ENCODE assay signal across 10 cellular contexts in the genomic region with DNA sequence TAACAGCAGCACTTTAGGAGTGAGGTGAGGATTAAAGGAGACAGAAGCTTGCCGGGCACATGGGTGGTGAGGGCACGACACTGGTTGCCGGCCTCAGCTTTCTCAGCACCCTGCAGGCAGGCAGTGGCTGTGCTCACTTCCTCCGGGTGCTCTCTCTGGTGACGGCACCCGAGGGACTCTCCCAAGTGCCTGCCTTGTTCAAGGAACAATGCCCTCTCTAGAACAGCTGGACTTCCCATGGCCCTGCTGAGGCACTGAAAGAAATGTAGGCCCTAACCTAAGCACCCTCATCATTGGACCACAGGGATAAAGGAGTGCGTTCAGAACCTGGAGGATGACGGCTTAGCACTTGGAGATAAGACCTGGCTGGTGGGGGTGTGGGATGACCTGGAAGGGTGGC.
DNase-seq lines count a peak whose midpoint lies in the region; ATAC-seq, FAIRE-seq and TF ChIP-seq lines count a peak whose summit lies in the region.
"Had no signal": no experiment of that assay in that cellular context is flagged by ENCODE, and none has a peak within 500 bp of the region (broad histone marks: within the 10 kb centered on the region; RNA-seq: fewer than 3 reads in every experiment).

No MANE protein-coding gene starts in this region.

- no peak overlapping the region for H3K4me3 Mint-ChIP-seq in GM23338
- H3K4me3 Mint-ChIP-seq in activated T-helper 17 cell treated with anti-CD3 and anti-CD28 coated beads, Interleukin-2, amount 50 U/mL, for 72 hours: peak overlapping the region; percentile 18
- H3K4me3 Mint-ChIP-seq in stimulated activated naive CD8-positive, alpha-beta T cell treated with anti-CD3 and anti-CD28 coated beads, Interleukin-15, amount 100 ng/mL, for 72 hours: peak overlapping the region in 1 of 2 donors; percentile 62

- TF ChIP-seq CTCF in GM23338 (conservative IDR thresholded peaks at IDR 0.05; ENCODE audit: low read depth in 2 of 2) (no peak), keratinocyte (optimal IDR thresholded peaks at IDR 0.05 in 1 of 3, IDR thresholded peaks at IDR 0.05 in 1 of 3, conservative IDR thresholded peaks at IDR 0.05 in 1 of 3; ENCODE audit: extremely low read depth in 1 of 3, insufficient read depth in 2 of 3, low read length in 3 of 3) (no peak)

- dilution Hi-C loops in keratinocyte (cut with MboI; ENCODE audit: extremely low pct_ligation_motif_present, low sequenced_read_pairs): no loop called here

- ATAC-seq in GM23338 (no peak), GM21529 (IDR thresholded peaks at IDR 0.05; ENCODE audit: unreplicated experiment) (no peak)
- ATAC-seq in activated T-helper 17 cell treated with anti-CD3 and anti-CD28 coated beads, Interleukin-2, amount 50 U/mL, for 72 hours (replicated peaks): peak; percentile 51
- ATAC-seq in stimulated activated naive CD8-positive, alpha-beta T cell treated with anti-CD3 and anti-CD28 coated beads, Interleukin-15, amount 100 ng/mL, for 72 hours: peak; percentile 64

- H3F3A ChIP-seq in GM23338 (replicated peaks; ENCODE audit: low read depth): no peaks in the 10 kb centered on the region

- peak overlapping the region; percentile 66 for H3K9ac ChIP-seq in keratinocyte (ENCODE audit: control insufficient read depth, extremely low read depth, insufficient read depth, low read length)

- no peaks in the 10 kb centered on the region for H3K9me2 ChIP-seq in GM23338 (ENCODE audit: insufficient read depth)

- H3K4me1 Mint-ChIP-seq in GM23338: peaks cover 14% of the 10 kb centered on the region
- H3K4me1 Mint-ChIP-seq in activated T-helper 17 cell treated with anti-CD3 and anti-CD28 coated beads, Interleukin-2, amount 50 U/mL, for 72 hours: peaks cover 9% of the 10 kb centered on the region
- peaks cover 48% of the 10 kb centered on the region for H3K4me1 Mint-ChIP-seq in stimulated activated naive CD8-positive, alpha-beta T cell treated with anti-CD3 and anti-CD28 coated beads, Interleukin-15, amount 100 ng/mL, for 72 hours

- DNase-seq in GM23338 (ENCODE audit: low spot score) (no peak), keratinocyte (ENCODE audit: low read depth, low spot score) (no peak), NCI-H1930 (lab: John Stamatoyannopoulos, UW) (no peak), COLO668 (lab: John Stamatoyannopoulos, UW; ENCODE audit: unreplicated experiment) (no peak)
- no peak for DNase-seq in stimulated activated naive CD8-positive, alpha-beta T cell treated with anti-CD3 and anti-CD28 coated beads, Interleukin-15, amount 100 ng/mL, for 72 hours
- no peak for DNase-seq in stimulated activated CD4-positive, alpha-beta T cell treated with anti-CD3 and anti-CD28 coated beads, Interleukin-4, amount 100 ng/mL, for 24 hours
- DNase-seq: central memory CD4-positive, alpha-beta T cell; NCI-H2029 had no signal

- no peaks in the 10 kb centered on the region for H3K79me2 ChIP-seq in GM23338 (replicated peaks; ENCODE audit: insufficient read depth)
- no peaks in the 10 kb centered on the region for H3K79me2 ChIP-seq in keratinocyte (ENCODE audit: control insufficient read depth, insufficient read depth, low read length)

- no peak overlapping the region for H3K4me3 ChIP-seq in GM23338
- H3K4me3 ChIP-seq in keratinocyte (ENCODE audit: control insufficient read depth in 2 of 3, extremely low read depth in 1 of 3, insufficient read depth in 2 of 3, low read depth in 1 of 3, low read length in 3 of 3): no peak overlapping the region

- peaks cover 17% of the 10 kb centered on the region; the same call in 2 of the 3 replicates for H3K36me3 Mint-ChIP-seq in GM23338 (ENCODE audit: low read depth)
- peaks cover 32% of the 10 kb centered on the region for H3K36me3 Mint-ChIP-seq in activated T-helper 17 cell treated with anti-CD3 and anti-CD28 coated beads, Interleukin-2, amount 50 U/mL, for 72 hours (ENCODE audit: low read depth)

- H3K9me3 Mint-ChIP-seq in GM23338: no peaks in the 10 kb centered on the region
- no peaks in the 10 kb centered on the region for H3K9me3 Mint-ChIP-seq in activated T-helper 17 cell treated with anti-CD3 and anti-CD28 coated beads, Interleukin-2, amount 50 U/mL, for 72 hours
- no peaks in the 10 kb centered on the region for H3K9me3 Mint-ChIP-seq in stimulated activated naive CD8-positive, alpha-beta T cell treated with anti-CD3 and anti-CD28 coated beads, Interleukin-15, amount 100 ng/mL, for 72 hours

- H3K27me3 ChIP-seq in GM23338 (ENCODE audit: insufficient read depth) (no peaks in the 10 kb centered on the region), keratinocyte (ENCODE audit: control insufficient read depth, extremely low read depth, insufficient read depth, low read length) (no peaks in the 10 kb centered on the region)

- H3K4me2 ChIP-seq in GM23338: no peak overlapping the region
- H3K4me2 ChIP-seq in keratinocyte (ENCODE audit: control insufficient read depth, extremely low read depth, insufficient read depth, low read depth, low read length): peak overlapping the region; percentile 55

- H2AFZ ChIP-seq in GM23338: no peak overlapping the region
- no peak overlapping the region for H2AFZ ChIP-seq in keratinocyte (ENCODE audit: control insufficient read depth, low read length)

- H3K4me1 ChIP-seq in GM23338 (ENCODE audit: insufficient read depth) (no peaks in the 10 kb centered on the region), keratinocyte (ENCODE audit: control insufficient read depth, extremely low read depth, insufficient read depth, low read length) (peaks cover 26% of the 10 kb centered on the region)

- no peaks in the 10 kb centered on the region for H4K20me1 ChIP-seq in GM23338 (replicated peaks; ENCODE audit: insufficient read depth)
- peaks cover 3% of the 10 kb centered on the region for H4K20me1 ChIP-seq in keratinocyte (ENCODE audit: control insufficient read depth, extremely low read depth, insufficient read depth, low read length)

- H3K27ac ChIP-seq in GM23338 (ENCODE audit: low read depth) (no peak overlapping the region), keratinocyte (ENCODE audit: control insufficient read depth, insufficient read depth, low read length) (peak overlapping the region; percentile 53)

- no peaks in the 10 kb centered on the region for H3K9me1 ChIP-seq in keratinocyte (ENCODE audit: control insufficient read depth, extremely low read depth, insufficient read depth, low read length)

- peaks cover 23% of the 10 kb centered on the region for H3K27me3 Mint-ChIP-seq in GM23338 (ENCODE audit: insufficient read depth, low read depth, poor library complexity)
- H3K27me3 Mint-ChIP-seq in activated T-helper 17 cell treated with anti-CD3 and anti-CD28 coated beads, Interleukin-2, amount 50 U/mL, for 72 hours: no peaks in the 10 kb centered on the region
- H3K27me3 Mint-ChIP-seq in stimulated activated naive CD8-positive, alpha-beta T cell treated with anti-CD3 and anti-CD28 coated beads, Interleukin-15, amount 100 ng/mL, for 72 hours: no peaks in the 10 kb centered on the region

- FAIRE-seq in keratinocyte (lab: Jason Lieb, UNC): peak; percentile 17

- peak overlapping the region; percentile 17; the same call in 1 of the 2 replicates for H3K27ac Mint-ChIP-seq in GM23338
- H3K27ac Mint-ChIP-seq in activated T-helper 17 cell treated with anti-CD3 and anti-CD28 coated beads, Interleukin-2, amount 50 U/mL, for 72 hours: peak overlapping the region; percentile 76
- H3K27ac Mint-ChIP-seq in stimulated activated naive CD8-positive, alpha-beta T cell treated with anti-CD3 and anti-CD28 coated beads, Interleukin-15, amount 100 ng/mL, for 72 hours: peak overlapping the region; percentile 65 to 81

- H3K36me3 ChIP-seq in GM23338 (ENCODE audit: insufficient read depth) (no peaks in the 10 kb centered on the region; the same call in 1 of the 2 replicates), keratinocyte (ENCODE audit: control insufficient read depth in 2 of 2, extremely low read depth in 1 of 2, insufficient read depth in 2 of 2, low read length in 2 of 2) (peaks cover 17 to 18% of the 10 kb centered on the region in 2 experiments)

- no peaks in the 10 kb centered on the region for H3K9me3 ChIP-seq in keratinocyte (ENCODE audit: control insufficient read depth, low read depth, low read length)

TF ChIP-seq in GM23338, 12 proteins besides CTCF, POLR2A, EP300 and RAD21 (continues in another document):
- TF ChIP-seq JUNB (IDR thresholded peaks at IDR 0.05; ENCODE audit: unreplicated experiment): no peak
- TF ChIP-seq STAT1 (IDR thresholded peaks at IDR 0.05; ENCODE audit: unreplicated experiment): no peak
- TF ChIP-seq EZH2phosphoT487 (IDR thresholded peaks at IDR 0.05; ENCODE audit: unreplicated experiment): no peak
- no peak for TF ChIP-seq POLR2AphosphoS5 (IDR thresholded peaks at IDR 0.05; ENCODE audit: low read depth)

Comparison
In these comparisons a context has a peak if more than half of its experiments do, and no peak if none do; other contexts are left out.
1. ATAC-seq: peak in activated T-helper 17 cell treated with anti-CD3 and anti-CD28 coated beads, Interleukin-2, amount 50 U/mL, for 72 hours (single experiment) and stimulated activated naive CD8-positive, alpha-beta T cell treated with anti-CD3 and anti-CD28 coated beads, Interleukin-15, amount 100 ng/mL, for 72 hours (single experiment); none in GM23338 (single experiment) and GM21529 (single experiment).
2. H3K27ac Mint-ChIP-seq: peak in every context shown above with its lines; median percentile 76 in activated T-helper 17 cell treated with anti-CD3 and anti-CD28 coated beads, Interleukin-2, amount 50 U/mL, for 72 hours; 73 in stimulated activated naive CD8-positive, alpha-beta T cell treated with anti-CD3 and anti-CD28 coated beads, Interleukin-15, amount 100 ng/mL, for 72 hours; 17 in GM23338.